In the genomic region with DNA sequence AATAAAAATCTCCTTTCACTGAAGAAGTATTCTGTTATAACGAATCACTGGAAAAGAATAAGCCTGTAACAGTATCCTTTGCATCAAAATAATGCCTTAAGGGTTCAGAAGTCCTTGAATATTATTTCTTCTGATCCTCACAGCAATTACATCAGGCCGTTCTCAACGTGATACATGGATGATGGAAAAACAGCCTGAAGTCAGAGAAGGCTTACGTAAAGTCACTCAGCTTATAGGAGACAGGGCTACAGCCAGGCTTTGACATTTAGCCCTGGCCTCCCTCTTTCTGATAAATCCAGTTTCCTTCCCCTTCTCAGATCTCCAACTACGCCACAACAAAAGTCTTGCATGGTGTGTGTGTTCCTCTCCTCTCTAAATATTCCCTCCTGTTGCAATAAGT, we compare ENCODE assay signal across 18 cellular contexts.
DNase-seq lines count a peak whose midpoint lies in the region; ATAC-seq, FAIRE-seq and TF ChIP-seq lines count a peak whose summit lies in the region.
"Had no signal": no experiment of that assay in that cellular context is flagged by ENCODE, and none has a peak within 500 bp of the region (broad histone marks: within the 10 kb centered on the region; RNA-seq: fewer than 3 reads in every experiment).

No MANE protein-coding gene starts in this region.

- peak overlapping the region; percentile 56; the same call in 1 of the 2 replicates for H3K27ac ChIP-seq in IMR-90 (ENCODE audit: insufficient read depth, low read length)
- H3K27ac ChIP-seq in endothelial cell of umbilical vein (ENCODE audit: insufficient read depth, low read depth, low read length), result no peak overlapping the region
- H3K27ac ChIP-seq in parathyroid adenoma, result peak overlapping the region; percentile 87
- no peak overlapping the region for H3K27ac ChIP-seq in neural progenitor cell
- H3K27ac ChIP-seq: BLaER1 treated with 17β-estradiol and CSF1 and Interleukin-3, amounts not matched to agents 10 nM and 100 nM had no signal

- TF ChIP-seq CTCF in IMR-90 (conservative IDR thresholded peaks at IDR 0.05; ENCODE audit: low read depth, low read length), result no peak
- TF ChIP-seq CTCF in endothelial cell of umbilical vein (IDR thresholded peaks at IDR 0.05; ENCODE audit: extremely low read depth in 1 of 2, insufficient read depth in 1 of 2, low read depth in 1 of 2, low read length in 2 of 2), result no peak
- TF ChIP-seq CTCF in parathyroid adenoma (IDR thresholded peaks at IDR 0.05), result no peak
- TF ChIP-seq CTCF in neural progenitor cell (IDR thresholded peaks at IDR 0.05), result no peak

- H3K9ac ChIP-seq in IMR-90 (ENCODE audit: low read depth, low read length) (peak overlapping the region; percentile 44; the same call in 1 of the 2 replicates), endothelial cell of umbilical vein (replicated peaks; ENCODE audit: extremely low read depth, insufficient read depth, low read length) (no peak overlapping the region), parathyroid adenoma (no peak overlapping the region), neural progenitor cell (no peak overlapping the region)
- H3K9ac ChIP-seq: BLaER1 treated with 17β-estradiol and CSF1 and Interleukin-3, amounts not matched to agents 10 nM and 100 nM had no signal

- TF ChIP-seq POLR2A in IMR-90 (IDR thresholded peaks at IDR 0.05; ENCODE audit: low read depth, low read length), result no peak
- no peak for TF ChIP-seq POLR2A in endothelial cell of umbilical vein (IDR thresholded peaks at IDR 0.05; ENCODE audit: low read depth, low read length)

- H4K5ac ChIP-seq in IMR-90 (ENCODE audit: low read depth, low read length), result no peak overlapping the region

- no peak for DNase-seq in IMR-90
- no peak for DNase-seq in T-helper 17 cell
- peak; percentile 24 for DNase-seq in endothelial cell of umbilical vein (ENCODE audit: low read depth, low spot score)
- no peak for DNase-seq in neural progenitor cell (ENCODE audit: low spot score)
- DNase-seq: CD8-positive, alpha-beta T cell; DMS 273 treated with DMSO at 0.1 percent for 48 hours; NCI-H1105 treated with DMSO at 0.1 percent for 48 hours; NCI-H1694 treated with DMSO at 0.1 percent for 48 hours; NCI-H2107; NCI-H226; NCI-H524 treated with DMSO at 0.1 percent for 48 hours had no signal

- H4K8ac ChIP-seq in IMR-90 (ENCODE audit: low read depth in 2 of 2, low read length in 2 of 2), result no peak overlapping the region

- peaks cover 3% of the 10 kb centered on the region; the same call in 1 of the 2 replicates for H3K9me1 ChIP-seq in IMR-90 (ENCODE audit: insufficient read depth, low read length)
- no peaks in the 10 kb centered on the region for H3K9me1 ChIP-seq in endothelial cell of umbilical vein (replicated peaks; ENCODE audit: control insufficient read depth, extremely low read depth, insufficient read depth, low read length)

- H3K79me2 ChIP-seq in endothelial cell of umbilical vein (ENCODE audit: control insufficient read depth, insufficient read depth, low read length), result peaks cover 4% of the 10 kb centered on the region
- H3K79me2 ChIP-seq in parathyroid adenoma, result no peaks in the 10 kb centered on the region
- no peaks in the 10 kb centered on the region for H3K79me2 ChIP-seq in neural progenitor cell (ENCODE audit: low read depth)

- no peak overlapping the region for H2BK20ac ChIP-seq in IMR-90 (ENCODE audit: low read depth, low read length)

- H3K27me3 ChIP-seq in IMR-90 (ENCODE audit: control insufficient read depth, insufficient read depth, low read length) (no peaks in the 10 kb centered on the region), endothelial cell of umbilical vein (ENCODE audit: control insufficient read depth in 2 of 2, insufficient read depth in 2 of 2, low read length in 2 of 2) (no peaks in the 10 kb centered on the region), parathyroid adenoma (ENCODE audit: control insufficient read depth, insufficient read depth, low read length) (no peaks in the 10 kb centered on the region), neural progenitor cell (no peaks in the 10 kb centered on the region)
- H3K27me3 ChIP-seq: BLaER1 treated with 17β-estradiol and CSF1 and Interleukin-3, amounts not matched to agents 10 nM and 100 nM had no signal

- H4K20me1 ChIP-seq in IMR-90 (ENCODE audit: insufficient read depth, low read length) (no peaks in the 10 kb centered on the region; the same call in 1 of the 2 replicates), endothelial cell of umbilical vein (replicated peaks; ENCODE audit: control insufficient read depth, extremely low read depth, insufficient read depth, low read length) (no peaks in the 10 kb centered on the region), neural progenitor cell (ENCODE audit: low read depth) (no peaks in the 10 kb centered on the region)
- H4K20me1 ChIP-seq: BLaER1 treated with 17β-estradiol and CSF1 and Interleukin-3, amounts not matched to agents 10 nM and 100 nM had no signal

- BruUV-seq in IMR-90 (replicated peaks; lab: Mats Ljungman, UMichigan) (no TSS peak), endothelial cell of umbilical vein (replicated peaks; lab: Mats Ljungman, UMichigan) (no TSS peak)

- H3K79me1 ChIP-seq in IMR-90 (ENCODE audit: low read depth in 1 of 2, low read length in 2 of 2), result peaks cover 6 to 14% of the 10 kb centered on the region in 2 experiments

- no peak for FAIRE-seq in endothelial cell of umbilical vein (lab: Jason Lieb, UNC)
- FAIRE-seq: G401.6 had no signal

- H3K14ac ChIP-seq in IMR-90 (replicated peaks; ENCODE audit: low read depth, low read length), result no peak overlapping the region

- H3K56ac ChIP-seq in IMR-90 (ENCODE audit: extremely low read depth, insufficient read depth, low read length), result no peak overlapping the region

- intact Hi-C loops in IMR-90 (cut with micrococcal nuclease) (no loop called here), endothelial cell of umbilical vein (cut with micrococcal nuclease) (no loop called here)

- H2AK5ac ChIP-seq in IMR-90 (ENCODE audit: low read depth, low read length), result no peak overlapping the region

- H2AFZ ChIP-seq in IMR-90 (replicated peaks; ENCODE audit: low read length, poor library complexity) (no peak overlapping the region), endothelial cell of umbilical vein (ENCODE audit: low read depth, low read length) (no peak overlapping the region), parathyroid adenoma (peak overlapping the region; percentile 72), neural progenitor cell (replicated peaks) (no peak overlapping the region)
- H2AFZ ChIP-seq: GM23338 had no signal

- H3K4me1 ChIP-seq in IMR-90 (ENCODE audit: control insufficient read depth, insufficient read depth, low read length) (peaks cover 2% of the 10 kb centered on the region; the same call in 1 of the 2 replicates), endothelial cell of umbilical vein (ENCODE audit: control insufficient read depth, extremely low read depth, insufficient read depth, low read length) (no peaks in the 10 kb centered on the region), parathyroid adenoma (peaks cover 15% of the 10 kb centered on the region), neural progenitor cell (no peaks in the 10 kb centered on the region)
- H3K4me1 ChIP-seq: BLaER1 treated with 17β-estradiol and CSF1 and Interleukin-3, amounts not matched to agents 10 nM and 100 nM had no signal

- H3K18ac ChIP-seq in IMR-90 (ENCODE audit: low read depth, low read length), result peak overlapping the region; percentile 70; the same call in 1 of the 2 replicates

- H3F3A ChIP-seq in neural progenitor cell (ENCODE audit: low read depth), result no peaks in the 10 kb centered on the region

- H3K23ac ChIP-seq in IMR-90 (ENCODE audit: low read depth, low read length), result no peak overlapping the region

- H3K9me3 ChIP-seq in IMR-90 (ENCODE audit: control insufficient read depth, insufficient read depth, low read length), result no peaks in the 10 kb centered on the region
- no peaks in the 10 kb centered on the region for H3K9me3 ChIP-seq in T-helper 17 cell (ENCODE audit: control insufficient read depth, low read length, poor library complexity, severe bottlenecking)
- H3K9me3 ChIP-seq in endothelial cell of umbilical vein (replicated peaks; ENCODE audit: control insufficient read depth, insufficient read depth, low read length), result no peaks in the 10 kb centered on the region
- H3K9me3 ChIP-seq in parathyroid adenoma (ENCODE audit: control insufficient read depth, low read length), result no peaks in the 10 kb centered on the region
- H3K9me3 ChIP-seq in neural progenitor cell (ENCODE audit: low read depth), result no peaks in the 10 kb centered on the region

- dilution Hi-C loops in IMR-90 (cut with HindIII; ENCODE audit: low sequenced_read_pairs, unreplicated experiment), result no loop called here
- dilution Hi-C loops in endothelial cell of umbilical vein (cut with MboI; ENCODE audit: extremely low pct_ligation_motif_present, low sequenced_read_pairs), result no loop called here

- WGBS in IMR-90 (ENCODE audit: extremely low coverage in 2 of 2, insufficient read length in 1 of 2), 2 experiments, result no CpG with 5 or more reads among the region's 5 CpGs

- H3K36me3 ChIP-seq in IMR-90 (ENCODE audit: control insufficient read depth, insufficient read depth, low read length) (no peaks in the 10 kb centered on the region; the same call in 1 of the 2 replicates), endothelial cell of umbilical vein (ENCODE audit: control insufficient read depth in 2 of 2, extremely low read depth in 1 of 2, insufficient read depth in 2 of 2, low read length in 2 of 2) (no peaks in the 10 kb centered on the region), parathyroid adenoma (ENCODE audit: control insufficient read depth, insufficient read depth, low read length) (no peaks in the 10 kb centered on the region), neural progenitor cell (no peaks in the 10 kb centered on the region)

- H3K4me2 ChIP-seq in IMR-90 (ENCODE audit: low read depth, low read length), result no peak overlapping the region
- no peak overlapping the region for H3K4me2 ChIP-seq in endothelial cell of umbilical vein (ENCODE audit: insufficient read depth, low read length)
- H3K4me2 ChIP-seq in parathyroid adenoma (ENCODE audit: low read length), result no peak overlapping the region
- no peak overlapping the region for H3K4me2 ChIP-seq in neural progenitor cell
- H3K4me2 ChIP-seq: BLaER1 treated with 17β-estradiol and CSF1 and Interleukin-3, amounts not matched to agents 10 nM and 100 nM had no signal

- POLR2A ChIA-PET in IMR-90 (lab: Charles Lee; ENCODE audit: unreplicated experiment) (no interaction called here), endothelial cell of umbilical vein (lab: Charles Lee) (no interaction called here)

- no peak overlapping the region for H2BK5ac ChIP-seq in IMR-90 (ENCODE audit: low read depth, low read length, poor library complexity, severe bottlenecking)

- H2AK9ac ChIP-seq in IMR-90 (replicated peaks; ENCODE audit: low read depth, low read length, poor library complexity), result no peak overlapping the region

- in situ Hi-C loops in IMR-90 (cut with MboI; ENCODE audit: low sequenced_read_pairs), result no loop called here

- peak overlapping the region; percentile 14 for H3K27ac Mint-ChIP-seq in T-helper 17 cell
- no peak overlapping the region for H3K27ac Mint-ChIP-seq in neural progenitor cell
- H3K27ac Mint-ChIP-seq: CD8-positive, alpha-beta T cell; GM23338 had no signal

- H3K4me3 ChIP-seq in IMR-90 (ENCODE audit: insufficient read depth, low read depth, low read length) (no peak overlapping the region), endothelial cell of umbilical vein (replicated peaks in 1 of 3; ENCODE audit: insufficient read depth in 1 of 3, low read depth in 1 of 3, low read length in 3 of 3) (no peak overlapping the region), parathyroid adenoma (ENCODE audit: low read depth, low read length) (no peak overlapping the region), neural progenitor cell (no peak overlapping the region)
- H3K4me3 ChIP-seq: BLaER1 treated with 17β-estradiol and CSF1 and Interleukin-3, amounts not matched to agents 10 nM and 100 nM; GM23338 had no signal

- H2BK120ac ChIP-seq in IMR-90 (ENCODE audit: low read depth, low read length), result no peak overlapping the region

- ATAC-seq in IMR-90 (ENCODE audit: low read depth) (peak; percentile 29; the same call in 1 of the 2 replicates), T-helper 17 cell (no peak), HG03196 (IDR thresholded peaks at IDR 0.05; ENCODE audit: unreplicated experiment) (no peak), GM19452 (IDR thresholded peaks at IDR 0.05; ENCODE audit: unreplicated experiment) (no peak)
- ATAC-seq: CD8-positive, alpha-beta T cell; GM23338; HCT116 had no signal

- no peak overlapping the region for H3K4me3 Mint-ChIP-seq in T-helper 17 cell
- H3K4me3 Mint-ChIP-seq in neural progenitor cell, result no peak overlapping the region
- H3K4me3 Mint-ChIP-seq: CD8-positive, alpha-beta T cell; GM23338 had no signal

- CTCF ChIA-PET in IMR-90 (lab: Yijun Ruan, JAX) (no interaction called here), endothelial cell of umbilical vein (lab: Charles Lee) (no interaction called here)

- H3K4ac ChIP-seq in IMR-90 (ENCODE audit: low read depth, low read length), result no peak overlapping the region

- TF ChIP-seq RAD21 in IMR-90 (IDR thresholded peaks at IDR 0.05; ENCODE audit: low read length), result no peak

- H3K9me3 Mint-ChIP-seq in neural progenitor cell, result no peaks in the 10 kb centered on the region
- H3K9me3 Mint-ChIP-seq: CD8-positive, alpha-beta T cell had no signal

- H4K91ac ChIP-seq in IMR-90 (ENCODE audit: insufficient read depth, low read depth, low read length), result no peak overlapping the region

- H3K4me1 Mint-ChIP-seq in T-helper 17 cell, result peaks cover 12% of the 10 kb centered on the region
- H3K4me1 Mint-ChIP-seq in neural progenitor cell, result no peaks in the 10 kb centered on the region

- no peak overlapping the region for H2BK15ac ChIP-seq in IMR-90 (ENCODE audit: low read depth, low read length)

- H3K27me3 Mint-ChIP-seq in T-helper 17 cell (no peaks in the 10 kb centered on the region), neural progenitor cell (ENCODE audit: insufficient read depth, low read depth) (peaks cover 4% of the 10 kb centered on the region)

- no peaks in the 10 kb centered on the region for H3K36me3 Mint-ChIP-seq in T-helper 17 cell (ENCODE audit: low read depth)
- H3K36me3 Mint-ChIP-seq in neural progenitor cell, result peaks cover 6% of the 10 kb centered on the region
- H3K36me3 Mint-ChIP-seq: CD8-positive, alpha-beta T cell had no signal

Comparison
In these comparisons a context has a peak if more than half of its experiments do, and no peak if none do; other contexts are left out.
1. H3K27ac ChIP-seq: peak in IMR-90 (single experiment) and parathyroid adenoma (single experiment); none in endothelial cell of umbilical vein (single experiment) and neural progenitor cell (single experiment).